8 cellular contexts compared by ENCODE assay signal in the genomic region with DNA sequence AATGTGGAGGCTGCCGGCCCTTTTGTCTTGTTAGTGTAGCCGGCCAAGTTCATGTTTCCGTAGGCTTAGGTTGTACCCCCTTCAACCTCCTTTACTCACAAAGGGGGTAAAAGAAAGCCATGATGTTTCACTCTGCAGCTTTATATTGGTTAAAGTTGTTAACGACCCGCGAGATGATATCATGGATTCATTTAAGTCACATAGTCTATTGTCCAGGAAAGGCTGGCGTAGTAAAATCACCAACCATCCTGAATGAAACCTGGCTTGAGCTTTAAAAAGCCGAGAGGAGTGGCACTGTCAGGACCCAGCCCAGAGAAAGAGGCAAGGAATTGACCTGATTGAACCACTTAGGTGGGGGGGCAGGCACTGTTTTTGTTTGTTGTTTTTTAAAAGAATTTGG. TPM values are rescaled to one million over a fixed set of nuclear protein-coding genes. Genes with fewer than 3 reads are reported as not detected.
A peak's percentile ranks its signal among the peaks of the same experiment; 100 is the strongest.
DNase-seq lines count a peak whose midpoint lies in the region; TF ChIP-seq lines count a peak whose summit lies in the region.

No MANE protein-coding gene starts in this region.

- H3K4me1 Mint-ChIP-seq in osteocyte (ENCODE audit: unreplicated experiment) = peaks cover 24% of the 10 kb centered on the region

- peaks cover 20% of the 10 kb centered on the region for H3K36me3 Mint-ChIP-seq in osteocyte (ENCODE audit: unreplicated experiment)

- H3K27me3 ChIP-seq in SJSA1 (replicated peaks) = no peaks in the 10 kb centered on the region

- DNase-seq in SJSA1 (ENCODE audit: low read depth in 1 of 2, low spot score in 2 of 2) (no peak), fibroblast of mammary gland (ENCODE audit: low read depth) (no peak), osteocyte (ENCODE audit: extremely low spot score, unreplicated experiment) (no peak), RPMI8226 (no peak), NCI-H510A treated with DMSO at 0.1 percent for 48 hours (lab: John Stamatoyannopoulos, UW) (no peak), UCSD-AML1 (lab: John Stamatoyannopoulos, UW; ENCODE audit: unreplicated experiment) (no peak)
- no peak for DNase-seq in stimulated activated CD4-positive, alpha-beta T cell treated with anti-CD3 and anti-CD28 coated beads, Interleukin-4, amount 100 ng/mL, for 4 hours

- H3K27ac Mint-ChIP-seq in osteocyte (ENCODE audit: unreplicated experiment) = peak overlapping the region; percentile 90

- H3K4me1 ChIP-seq in ES-I3 (ENCODE audit: insufficient read depth, low read length) (peaks cover 3% of the 10 kb centered on the region; the same call in 1 of the 2 replicates), SJSA1 (replicated peaks) (peaks cover 15% of the 10 kb centered on the region)

- H3K36me3 ChIP-seq in ES-I3 (ENCODE audit: insufficient read depth, low read length) = peaks cover 8% of the 10 kb centered on the region
- H3K36me3 ChIP-seq in SJSA1 = peaks cover 40% of the 10 kb centered on the region

- H3K4me3 ChIP-seq in SJSA1 = peak overlapping the region; percentile 57
- peak overlapping the region; percentile 78 for H3K4me3 ChIP-seq in fibroblast of mammary gland (ENCODE audit: control insufficient read depth, low read depth, low read length)

- H3K9me3 Mint-ChIP-seq in osteocyte (ENCODE audit: unreplicated experiment) = no peaks in the 10 kb centered on the region

- TF ChIP-seq CTCF in fibroblast of mammary gland (conservative IDR thresholded peaks at IDR 0.05; ENCODE audit: control insufficient read depth, insufficient read depth, low read depth, low read length) (no peak), osteocyte (IDR thresholded peaks at IDR 0.05) (no peak)

- H3K4me3 Mint-ChIP-seq in osteocyte (ENCODE audit: unreplicated experiment) = peak overlapping the region; percentile 94

- H3K27ac ChIP-seq in SJSA1 = peak overlapping the region; percentile 4; the same call in 1 of the 2 replicates

- no peaks in the 10 kb centered on the region for H3K9me3 ChIP-seq in ES-I3 (ENCODE audit: control insufficient read depth, insufficient read depth, low read length)
- H3K9me3 ChIP-seq in SJSA1 (replicated peaks) = no peaks in the 10 kb centered on the region

- H3K9ac ChIP-seq in ES-I3 (ENCODE audit: low read depth, low read length) = peak overlapping the region; percentile 79

- H3K27me3 Mint-ChIP-seq in osteocyte (ENCODE audit: unreplicated experiment) = no peaks in the 10 kb centered on the region

RNA-seq across cellular contexts. Expression of gene UNG, which starts 1.3 kb away (rescaled TPM):
- 30.4 and 30.5 TPM in 2 replicates for total RNA-seq in SJSA1 (2014; rRNA removed; shearing (Covaris generic))
- total RNA-seq in osteocyte = 16.2 and 18.6 TPM in 2 replicates

RNA-seq across cellular contexts. Expression of gene ALKBH2, which starts 5.4 kb away (rescaled TPM):
- 7.6 and 13.8 TPM in 2 replicates for total RNA-seq in SJSA1 (2014; rRNA removed; shearing (Covaris generic))
- total RNA-seq in osteocyte = 17.4 and 17.7 TPM in 2 replicates

RNA-seq across cellular contexts. Expression of gene ACACB, which starts 17.7 kb away (rescaled TPM):
- 1.2 and 2.9 TPM in 2 replicates for total RNA-seq in SJSA1 (2014; rRNA removed; shearing (Covaris generic))
- 4.4 and 5.4 TPM in 2 replicates for total RNA-seq in osteocyte

RNA-seq across cellular contexts. Expression of gene USP30, which starts 46.3 kb away (rescaled TPM):
- 7.1 and 30.6 TPM in 2 replicates for total RNA-seq in SJSA1 (2014; rRNA removed; shearing (Covaris generic))
- 18.1 and 18.2 TPM in 2 replicates for total RNA-seq in osteocyte
